ENCODE assay signal across 15 cellular contexts in the genomic region with DNA sequence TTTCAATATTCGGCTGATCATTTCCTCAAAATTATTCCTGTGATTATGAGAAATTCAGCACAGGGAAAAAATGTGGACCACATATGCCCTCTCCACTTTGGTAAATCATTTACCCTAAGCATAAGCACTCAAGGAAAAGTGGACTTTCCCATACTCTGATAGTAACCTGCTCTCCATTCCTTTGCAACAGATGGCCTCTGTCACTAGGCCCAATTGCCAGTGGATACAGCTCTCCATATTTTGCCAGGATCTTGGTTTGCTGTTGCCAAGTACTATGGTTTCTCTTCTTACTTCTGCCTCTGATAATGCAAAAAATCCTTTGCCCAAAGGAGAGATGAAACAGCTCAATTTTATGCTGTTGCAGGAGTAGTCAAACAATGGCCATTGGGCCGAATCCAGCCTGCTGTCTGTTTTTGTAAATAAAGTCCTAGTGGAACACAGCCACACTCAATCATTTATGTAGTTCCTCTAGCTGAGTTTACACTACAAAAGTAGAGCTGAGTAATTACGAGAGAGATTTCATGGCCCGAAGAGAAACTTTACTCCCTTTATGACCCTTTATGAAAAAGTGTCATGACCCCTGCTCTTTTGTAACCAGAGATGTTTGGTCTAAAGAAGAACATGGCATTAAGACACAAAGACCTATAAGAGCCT.
DNase-seq lines count a peak whose midpoint lies in the region; ATAC-seq and TF ChIP-seq lines count a peak whose summit lies in the region.
"Had no signal": no experiment of that assay in that cellular context is flagged by ENCODE, and none has a peak within 500 bp of the region (broad histone marks: within the 10 kb centered on the region; RNA-seq: fewer than 3 reads in every experiment).

No MANE protein-coding gene starts in this region.

- intact Hi-C loops in body of pancreas (cut with DNase I) (no loop called here), right lobe of liver (cut with DNase I) (no loop called here)

- DNase-seq in body of pancreas (peak; percentile 35 to 70 (median 64)), right lobe of liver (peak in 1 of 3 donors; percentile 21), progenitor cell of endocrine pancreas (ENCODE audit: low spot score, unreplicated experiment) (no peak), OCI-M1 (lab: John Stamatoyannopoulos, UW) (no peak)
- DNase-seq in stimulated activated CD4-positive, alpha-beta T cell treated with anti-CD3 and anti-CD28 coated beads, Interleukin-2, amount 100 ng/mL, for 24 hours, result no peak
- DNase-seq: CD4-positive, alpha-beta T cell; H7; NCI-H1436 treated with DMSO at 0.1 percent for 48 hours; NCI-H2081 treated with DMSO at 0.1 percent for 48 hours; NCI-H524; RPMI8226; SJCRH30 had no signal

- H3K9me3 Mint-ChIP-seq in progenitor cell of endocrine pancreas (ENCODE audit: low read depth), result peaks cover 12% of the 10 kb centered on the region
- H3K9me3 Mint-ChIP-seq: CD4-positive, alpha-beta T cell had no signal

- TF ChIP-seq POLR2A in body of pancreas (IDR thresholded peaks at IDR 0.05) (no peak), right lobe of liver (IDR thresholded peaks at IDR 0.05) (no peak)

- H3K27ac ChIP-seq in body of pancreas (peak overlapping the region; percentile 19 to 66 (median 36)), right lobe of liver (peak overlapping the region in 1 of 3 donors; percentile 6)
- H3K27ac ChIP-seq: SJCRH30 had no signal

- no peaks in the 10 kb centered on the region for H3K27me3 Mint-ChIP-seq in progenitor cell of endocrine pancreas

- H3K9me3 ChIP-seq in body of pancreas (no peaks in the 10 kb centered on the region), right lobe of liver (no peaks in the 10 kb centered on the region)
- H3K9me3 ChIP-seq: SJCRH30 had no signal

- TF ChIP-seq CTCF in body of pancreas (IDR thresholded peaks at IDR 0.05), result no peak
- TF ChIP-seq CTCF in right lobe of liver (IDR thresholded peaks at IDR 0.05), result no peak
- TF ChIP-seq CTCF in progenitor cell of endocrine pancreas (IDR thresholded peaks at IDR 0.05; ENCODE audit: unreplicated experiment), result no peak

- H3K4me1 ChIP-seq in body of pancreas (peaks cover 44% of the 10 kb centered on the region), right lobe of liver (peaks cover 0 to 10% (median 0%) of the 10 kb centered on the region in 4 donors)
- H3K4me1 ChIP-seq: SJCRH30 had no signal

- H3K4me1 Mint-ChIP-seq in progenitor cell of endocrine pancreas (ENCODE audit: low read depth), result peaks cover 24% of the 10 kb centered on the region
- H3K4me1 Mint-ChIP-seq: B cell had no signal

- H3K36me3 ChIP-seq in body of pancreas (replicated peaks in 1 of 2; ENCODE audit: insufficient read depth in 1 of 2, low read depth in 2 of 2) (no peaks in the 10 kb centered on the region), right lobe of liver (no peaks in the 10 kb centered on the region)
- H3K36me3 ChIP-seq: SJCRH30 had no signal

- H3K4me3 ChIP-seq in body of pancreas, result no peak overlapping the region
- no peak overlapping the region for H3K4me3 ChIP-seq in right lobe of liver
- H3K4me3 ChIP-seq: SJCRH30 had no signal

- ATAC-seq in body of pancreas (peak; percentile 85), right lobe of liver (peak; percentile 81 to 91 (median 86)), HG02588 (IDR thresholded peaks at IDR 0.05; ENCODE audit: unreplicated experiment) (no peak), HG02798 (IDR thresholded peaks at IDR 0.05; ENCODE audit: poor library complexity, unreplicated experiment) (no peak)

- no peaks in the 10 kb centered on the region for H3K27me3 ChIP-seq in body of pancreas
- H3K27me3 ChIP-seq in right lobe of liver, result no peaks in the 10 kb centered on the region
- H3K27me3 ChIP-seq: SJCRH30 had no signal

- peak overlapping the region; percentile 45 for H3K27ac Mint-ChIP-seq in progenitor cell of endocrine pancreas
- H3K27ac Mint-ChIP-seq: B cell; CD4-positive, alpha-beta T cell had no signal

- H3K36me3 Mint-ChIP-seq in progenitor cell of endocrine pancreas (ENCODE audit: insufficient read depth), result no peaks in the 10 kb centered on the region

- H3K4me3 Mint-ChIP-seq in progenitor cell of endocrine pancreas (ENCODE audit: low read depth), result no peak overlapping the region
- H3K4me3 Mint-ChIP-seq: B cell; CD4-positive, alpha-beta T cell had no signal

- 11 to 18% methylated on average over 4 of the region's 4 CpGs for WGBS in body of pancreas, 2 donors
- WGBS in right lobe of liver (ENCODE audit: insufficient coverage, low coverage, low lambda C conversion rate, missing lambda C conversion rate), result 24% methylated on average over 4 of the region's 4 CpGs

Comparison
In these comparisons a context has a peak if more than half of its experiments do, and no peak if none do; other contexts are left out.
1. ATAC-seq: peak in body of pancreas (single experiment) and right lobe of liver (4 of 4); none in HG02588 (single experiment) and HG02798 (single experiment).
2. DNase-seq: peak in body of pancreas (4 of 4); none in progenitor cell of endocrine pancreas (single experiment), stimulated activated CD4-positive, alpha-beta T cell treated with anti-CD3 and anti-CD28 coated beads, Interleukin-2, amount 100 ng/mL, for 24 hours (0 of 2) and OCI-M1 (single experiment).